Comparison of ENCODE assay signal across 8 cellular contexts in genomic region chr1:73674945-73675561, GRCh38.
DNase-seq lines count a peak whose midpoint lies in the region; ATAC-seq and TF ChIP-seq lines count a peak whose summit lies in the region.

No MANE protein-coding gene starts in this region.

- POLR2A ChIA-PET in activated CD4-positive, alpha-beta T cell treated with anti-CD3 and anti-CD28 coated beads, Interleukin-2, amount 10 ng/mL, durations not matched to agents 7 days and 5 days (lab: Charles Lee) = no interaction called here

- H3K27ac Mint-ChIP-seq in activated CD4-positive, alpha-beta T cell treated with anti-CD3 and anti-CD28 coated beads, Interleukin-2, amount 10 ng/mL, durations not matched to agents 7 days and 5 days = no peak overlapping the region

- DNase-seq in BE2C (no peak), LNCaP clone FGC (ENCODE audit: low read depth) (no peak), SK-N-DZ (ENCODE audit: low spot score) (peak; percentile 18), iPS-NIHi7 (ENCODE audit: extremely low spot score) (peak; percentile 29), vagina (ENCODE audit: extremely low spot score in 2 of 2) (no peak)
- DNase-seq in activated CD4-positive, alpha-beta T cell treated with anti-CD3 and anti-CD28 coated beads, Interleukin-2, amount 10 ng/mL, durations not matched to agents 7 days and 5 days = no peak

- H3K9me3 ChIP-seq in BE2C (no peaks in the 10 kb centered on the region), vagina (no peaks in the 10 kb centered on the region)

- no peaks in the 10 kb centered on the region for H3K9me3 Mint-ChIP-seq in activated CD4-positive, alpha-beta T cell treated with anti-CD3 and anti-CD28 coated beads, Interleukin-2, amount 10 ng/mL, durations not matched to agents 7 days and 5 days

- no peaks in the 10 kb centered on the region for H3K4me1 Mint-ChIP-seq in activated CD4-positive, alpha-beta T cell treated with anti-CD3 and anti-CD28 coated beads, Interleukin-2, amount 10 ng/mL, durations not matched to agents 7 days and 5 days

- no peaks in the 10 kb centered on the region for H3K27me3 ChIP-seq in BE2C
- H3K27me3 ChIP-seq in vagina = no peaks in the 10 kb centered on the region

- CTCF ChIA-PET in activated CD4-positive, alpha-beta T cell treated with anti-CD3 and anti-CD28 coated beads, Interleukin-2, amount 10 ng/mL, durations not matched to agents 7 days and 5 days (lab: Charles Lee) = no interaction called here

- H3K27me3 Mint-ChIP-seq in activated CD4-positive, alpha-beta T cell treated with anti-CD3 and anti-CD28 coated beads, Interleukin-2, amount 10 ng/mL, durations not matched to agents 7 days and 5 days = no peaks in the 10 kb centered on the region

- intact Hi-C loops in vagina (cut with DNase I) = no loop called here

- no peaks in the 10 kb centered on the region for H3K36me3 ChIP-seq in BE2C
- H3K36me3 ChIP-seq in vagina = no peaks in the 10 kb centered on the region

- TF ChIP-seq POLR2A in vagina (IDR thresholded peaks at IDR 0.05) = no peak

- H3K4me3 ChIP-seq in BE2C (ENCODE audit: low read depth, low read length) (no peak overlapping the region), LNCaP clone FGC (ENCODE audit: low read depth, low read length) (no peak overlapping the region), vagina (no peak overlapping the region)

- no peak overlapping the region for H3K4me3 Mint-ChIP-seq in activated CD4-positive, alpha-beta T cell treated with anti-CD3 and anti-CD28 coated beads, Interleukin-2, amount 10 ng/mL, durations not matched to agents 7 days and 5 days

- H3K36me3 Mint-ChIP-seq in activated CD4-positive, alpha-beta T cell treated with anti-CD3 and anti-CD28 coated beads, Interleukin-2, amount 10 ng/mL, durations not matched to agents 7 days and 5 days (ENCODE audit: low read depth) = no peaks in the 10 kb centered on the region

- ATAC-seq in GM21360 (IDR thresholded peaks at IDR 0.05; ENCODE audit: unreplicated experiment) (peak; percentile 77), HG03280 (IDR thresholded peaks at IDR 0.05; ENCODE audit: unreplicated experiment) (no peak)

- no peak overlapping the region for H3K27ac ChIP-seq in vagina

- peak; percentile 40 for TF ChIP-seq CTCF in BE2C (IDR thresholded peaks at IDR 0.05; ENCODE audit: low read depth, low read length)
- TF ChIP-seq CTCF in LNCaP clone FGC (IDR thresholded peaks at IDR 0.05; ENCODE audit: control insufficient read depth, extremely low read depth, insufficient read depth) = peak; percentile 67
- peak in 1 of 3 experiments; percentile 19 for TF ChIP-seq CTCF in vagina (IDR thresholded peaks at IDR 0.05)

- H3K4me1 ChIP-seq in BE2C (no peaks in the 10 kb centered on the region), vagina (no peaks in the 10 kb centered on the region)

Comparison
In these comparisons a context has a peak if more than half of its experiments do, and no peak if none do; other contexts are left out.
1. DNase-seq: peak in SK-N-DZ (single experiment) and iPS-NIHi7 (single experiment); none in BE2C (single experiment), LNCaP clone FGC (single experiment), vagina (0 of 2) and activated CD4-positive, alpha-beta T cell treated with anti-CD3 and anti-CD28 coated beads, Interleukin-2, amount 10 ng/mL, durations not matched to agents 7 days and 5 days (single experiment).